1 cellular context compared by ENCODE assay signal in genomic region chr9:34522971-34523797, GRCh38.
A peak's percentile ranks its signal among the peaks of the same experiment; 100 is the strongest.
TF ChIP-seq lines count a peak whose summit lies in the region.

Gene ENHO (minus strand): TSS chr9:34522990. CDS start chr9:34521695, 1,295 bp downstream.

TF ChIP-seq in HEK293, 187 proteins besides CTCF, POLR2A, EP300 and RAD21 (continued from another document):
- TF ChIP-seq GLIS1 (tag by site-specific recombination; IDR thresholded peaks at IDR 0.05), result peak; percentile 26; the same call in 1 of the 2 replicates
- peak; percentile 90 for TF ChIP-seq SP2 (tag by site-specific recombination; IDR thresholded peaks at IDR 0.05)
- no peak for TF ChIP-seq PRDM2 (tag by site-specific recombination; IDR thresholded peaks at IDR 0.05; ENCODE audit: borderline replicate concordance)
- TF ChIP-seq ZNF121 (tag by site-specific recombination; IDR thresholded peaks at IDR 0.05), result no peak
- TF ChIP-seq ZNF518A (tag by site-specific recombination; conservative IDR thresholded peaks at IDR 0.05; ENCODE audit: low read depth), result no peak
- no peak for TF ChIP-seq ZNF555 (tag by site-specific recombination; conservative IDR thresholded peaks at IDR 0.05)
- TF ChIP-seq KLF16 (tag by site-specific recombination; IDR thresholded peaks at IDR 0.05), result no peak
- TF ChIP-seq ZNF645 (tag by site-specific recombination; IDR thresholded peaks at IDR 0.05), result no peak
- TF ChIP-seq EGR2 (tag by site-specific recombination; IDR thresholded peaks at IDR 0.05; ENCODE audit: low read depth), result no peak
- peak; percentile 77 for TF ChIP-seq SP3 (tag by site-specific recombination; IDR thresholded peaks at IDR 0.05)
- TF ChIP-seq ZNF10 (tag by site-specific recombination; IDR thresholded peaks at IDR 0.05), result no peak
- peak; percentile 27; the same call in 1 of the 2 replicates for TF ChIP-seq ZNF341 (tag by site-specific recombination; IDR thresholded peaks at IDR 0.05; ENCODE audit: low read depth)
- TF ChIP-seq ZNF664 (tag by site-specific recombination; IDR thresholded peaks at IDR 0.05), result no peak
- no peak for TF ChIP-seq ZNF239 (tag by site-specific recombination; IDR thresholded peaks at IDR 0.05)
- no peak for TF ChIP-seq OVOL3 (tag by site-specific recombination; IDR thresholded peaks at IDR 0.05)
- 0 out of 2 replicates have a peak, but pooled peaks have one; percentile 38 for TF ChIP-seq ZNF449 (tag by site-specific recombination; IDR thresholded peaks at IDR 0.05)
- no peak for TF ChIP-seq ZNF529 (tag by site-specific recombination; IDR thresholded peaks at IDR 0.05; ENCODE audit: insufficient replicate concordance)
- no peak for TF ChIP-seq ZFHX2 (tag by site-specific recombination; conservative IDR thresholded peaks at IDR 0.05)
- TF ChIP-seq GLIS2 (tag by site-specific recombination; IDR thresholded peaks at IDR 0.05), result peak; percentile 41
- TF ChIP-seq ZNF777 (tag by site-specific recombination; IDR thresholded peaks at IDR 0.05; ENCODE audit: borderline replicate concordance), result no peak
